ENCODE assay signal across 1 cellular context in the genomic region with DNA sequence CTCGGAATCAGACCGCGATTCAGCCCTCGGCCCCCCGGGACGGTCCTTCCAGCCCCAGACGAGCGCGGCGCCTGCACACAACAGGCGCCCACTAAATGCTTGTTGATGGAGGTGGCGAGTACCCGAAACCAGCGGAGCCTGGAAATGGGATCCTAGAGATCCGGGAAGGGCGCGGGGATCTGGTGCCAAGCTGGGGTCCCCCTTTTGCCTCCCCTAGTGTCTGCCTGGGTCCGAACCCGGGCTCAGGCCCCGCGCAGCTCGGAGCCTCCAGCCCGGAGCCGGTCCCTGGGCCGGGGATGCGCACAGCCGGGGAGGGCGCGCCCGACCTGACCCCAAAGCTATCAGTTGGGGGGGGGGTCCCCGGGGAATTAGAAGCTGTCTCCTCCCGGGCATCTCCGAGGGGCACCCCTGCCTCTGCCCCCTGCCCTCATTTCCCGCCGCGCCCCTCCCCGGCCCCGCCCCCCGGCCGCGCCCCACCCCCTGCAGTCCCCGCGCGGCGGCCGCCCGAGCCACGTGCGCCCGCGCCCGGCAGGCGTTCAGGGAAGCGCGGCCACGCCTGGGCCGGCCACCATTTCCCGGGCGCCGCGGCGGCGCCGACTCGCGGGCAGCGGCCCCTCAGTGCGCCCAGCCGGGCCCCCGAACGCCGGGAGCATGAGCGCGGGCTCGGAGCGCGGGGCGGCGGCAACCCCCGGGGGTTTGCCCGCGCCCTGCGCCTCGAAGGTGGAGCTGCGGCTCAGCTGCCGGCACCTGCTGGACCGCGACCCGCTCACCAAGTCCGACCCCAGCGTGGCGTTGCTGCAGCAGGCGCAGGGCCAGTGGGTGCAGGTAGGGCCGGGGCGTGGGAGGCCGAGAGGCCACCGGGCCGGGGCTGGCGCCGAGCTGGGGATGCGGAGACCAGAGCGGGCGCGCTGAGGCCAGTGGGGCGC.
TF ChIP-seq lines count a peak whose summit lies in the region.

Gene CPNE7 (plus strand): TSS at position 512 of the 926 bp plus-strand sequence. CDS start 140 bp downstream, at position 652.

TF ChIP-seq in K562, 482 proteins besides CTCF, POLR2A, EP300 and RAD21 (continued from another document):
- TF ChIP-seq ZNF639 (CRISPR knock-in tag; conservative IDR thresholded peaks at IDR 0.05 in 1 of 2, IDR thresholded peaks at IDR 0.05 in 1 of 2) (0 out of 4 replicates have a peak, but pooled peaks of 1 of the 2 experiments have one; percentile 7), TCF7 (IDR thresholded peaks at IDR 0.05; ENCODE audit: borderline replicate concordance) (no peak), PHF8 (IDR thresholded peaks at IDR 0.05; ENCODE audit: borderline replicate concordance, low read length) (peak; percentile 61; the same call in 1 of the 2 replicates), SAP30 (IDR thresholded peaks at IDR 0.05; ENCODE audit: borderline replicate concordance, insufficient read depth, low read depth, low read length, poor library complexity, severe bottlenecking) (peak; percentile 54), E2F6 (IDR thresholded peaks at IDR 0.05; ENCODE audit: borderline replicate concordance in 1 of 2, extremely low read depth in 1 of 2, insufficient read depth in 1 of 2, insufficient read length in 1 of 2, low read depth in 1 of 2, low read length in 1 of 2, poor library complexity in 1 of 2, severe bottlenecking in 1 of 2) (peak; percentile 76 to 96), EP400 (IDR thresholded peaks at IDR 0.05) (peak; percentile 22; the same call in 1 of the 2 replicates), GABPB1 (CRISPR knock-in tag; IDR thresholded peaks at IDR 0.05) (peak; percentile 22; the same call in 1 of the 2 replicates), ZNF124 (CRISPR knock-in tag; IDR thresholded peaks at IDR 0.05) (no peak), ZNF134 (CRISPR knock-in tag; conservative IDR thresholded peaks at IDR 0.05) (peak; percentile 93), ZNF592 (IDR thresholded peaks at IDR 0.05) (peak; percentile 51; the same call in 1 of the 2 replicates), L3MBTL2 (IDR thresholded peaks at IDR 0.05) (peak; percentile 76), PYGO2 (tag; IDR thresholded peaks at IDR 0.05) (no peak)
